In genomic region chr15:48355377-48355776, GRCh38 we compare ENCODE assay signal across 14 cellular contexts. TPM values are rescaled to one million over a fixed set of nuclear protein-coding genes. Genes with fewer than 3 reads are reported as not detected.
DNase-seq lines count a peak whose midpoint lies in the region; FAIRE-seq and TF ChIP-seq lines count a peak whose summit lies in the region.
"Had no signal": no experiment of that assay in that cellular context is flagged by ENCODE, and none has a peak within 500 bp of the region (broad histone marks: within the 10 kb centered on the region; RNA-seq: fewer than 3 reads in every experiment).

No MANE protein-coding gene starts in this region.

- TF ChIP-seq CTCF in breast epithelium (IDR thresholded peaks at IDR 0.05) (no peak), MCF 10A (IDR thresholded peaks at IDR 0.05; ENCODE audit: unreplicated experiment) (no peak), type B pancreatic cell (conservative IDR thresholded peaks at IDR 0.05) (no peak), transverse colon (IDR thresholded peaks at IDR 0.05) (no peak)

- H3K36me3 ChIP-seq in breast epithelium (no peaks in the 10 kb centered on the region), transverse colon (no peaks in the 10 kb centered on the region)
- H3K36me3 ChIP-seq: thyroid gland had no signal

- H3K9me3 ChIP-seq in breast epithelium: no peaks in the 10 kb centered on the region
- H3K9me3 ChIP-seq in transverse colon: no peaks in the 10 kb centered on the region
- H3K9me3 ChIP-seq: thyroid gland had no signal

- TF ChIP-seq EP300 in transverse colon (IDR thresholded peaks at IDR 0.05; ENCODE audit: low read depth): no peak

- H3K27ac Mint-ChIP-seq in MCF 10A (ENCODE audit: low read depth, unreplicated experiment) (no peak overlapping the region), type B pancreatic cell (peak overlapping the region; percentile 10)
- H3K27ac Mint-ChIP-seq: naive thymus-derived CD8-positive, alpha-beta T cell; T-helper 17 cell had no signal

- H3K4me3 Mint-ChIP-seq in MCF 10A (ENCODE audit: unreplicated experiment) (no peak overlapping the region), type B pancreatic cell (peak overlapping the region; percentile 51)
- H3K4me3 Mint-ChIP-seq: central memory CD8-positive, alpha-beta T cell; naive thymus-derived CD8-positive, alpha-beta T cell; T-helper 17 cell had no signal

- H3K4me1 ChIP-seq in breast epithelium: no peaks in the 10 kb centered on the region
- H3K4me1 ChIP-seq in transverse colon: peaks cover 0 to 12% (median 1%) of the 10 kb centered on the region in 4 donors
- H3K4me1 ChIP-seq: thyroid gland had no signal

- no peak for TF ChIP-seq POLR2A in breast epithelium (IDR thresholded peaks at IDR 0.05)
- TF ChIP-seq POLR2A in GM12892 (IDR thresholded peaks at IDR 0.05; ENCODE audit: low read depth, low read length): no peak
- TF ChIP-seq POLR2A in transverse colon (IDR thresholded peaks at IDR 0.05): no peak

- H3K27me3 ChIP-seq in breast epithelium (no peaks in the 10 kb centered on the region), transverse colon (no peaks in the 10 kb centered on the region)
- H3K27me3 ChIP-seq: thyroid gland had no signal

- POLR2A ChIA-PET in MCF 10A (lab: Yijun Ruan, JAX): no interaction called here

- CTCF ChIA-PET in MCF 10A (lab: Yijun Ruan, JAX): interaction anchor here (1.1 to 2.1 kb wide), 5 partner anchors 19 to 503 kb away, joined by 4 to 7 read pairs (median 6); no protein-coding TSS in a partner anchor

- FAIRE-seq in GM12892 (lab: Jason Lieb, UNC): no peak
- FAIRE-seq: A204.1 had no signal

- WGBS in transverse colon (ENCODE audit: low coverage in 1 of 2), 2 donors: 49 to 60% methylated on average over 2 to 6 of the region's 6 CpGs

- no peaks in the 10 kb centered on the region for H3K36me3 Mint-ChIP-seq in MCF 10A (ENCODE audit: insufficient read depth, unreplicated experiment)
- no peaks in the 10 kb centered on the region for H3K36me3 Mint-ChIP-seq in type B pancreatic cell
- H3K36me3 Mint-ChIP-seq: naive thymus-derived CD8-positive, alpha-beta T cell had no signal

- DNase-seq in breast epithelium (ENCODE audit: low spot score in 2 of 2) (no peak), MCF 10A (ENCODE audit: unreplicated experiment) (no peak), NOMO-1 (lab: John Stamatoyannopoulos, UW; ENCODE audit: unreplicated experiment in 2 of 2) (peak; percentile 20 to 63), glomerular visceral epithelial cell (ENCODE audit: extremely low spot score) (peak; percentile 79), type B pancreatic cell (ENCODE audit: extremely low spot score, unreplicated experiment) (no peak), GM12892 (ENCODE audit: insufficient read length) (no peak), transverse colon (no peak), posterior vena cava (ENCODE audit: low spot score) (no peak)
- DNase-seq: naive thymus-derived CD8-positive, alpha-beta T cell; NCI-H748 treated with DMSO at 0.1 percent for 48 hours; T-helper 17 cell; thyroid gland had no signal

- H3K27me3 Mint-ChIP-seq in MCF 10A (ENCODE audit: insufficient read depth, unreplicated experiment) (no peaks in the 10 kb centered on the region), type B pancreatic cell (peaks cover 9% of the 10 kb centered on the region)

- H3K27ac ChIP-seq in breast epithelium (peak overlapping the region; percentile 26 to 36), transverse colon (no peak overlapping the region)
- H3K27ac ChIP-seq: thyroid gland had no signal

- in situ Hi-C loops in transverse colon (cut with MboI; ENCODE audit: low pct_ligation_motif_present in 1 of 4, low pct_unique_long_range_greater_than_20kb in 1 of 4, low sequenced_read_pairs in 3 of 4): loop anchor here in 1 of 4 donors (25.0 kb wide), 1 partner anchor 457 kb away; the partner anchor contains the start of gene CEP152

- intact Hi-C loops in breast epithelium (cut with DNase I; ENCODE audit: low total_unique reads) (no loop called here), MCF 10A (cut with micrococcal nuclease) (loop anchor here (5.0 to 10.0 kb wide), 2 partner anchors 152 to 609 kb away; partner anchors contain the start of gene SHC4), transverse colon (cut with DNase I; ENCODE audit: low total_unique reads) (no loop called here), posterior vena cava (cut with DNase I) (loop anchor here (5.0 kb wide), 2 partner anchors 287 to 447 kb away; no protein-coding TSS in a partner anchor)

- BruUV-seq in MCF 10A (replicated peaks; lab: Mats Ljungman, UMichigan): no TSS peak

- no peaks in the 10 kb centered on the region for H3K9me3 Mint-ChIP-seq in MCF 10A (ENCODE audit: unreplicated experiment)
- no peaks in the 10 kb centered on the region for H3K9me3 Mint-ChIP-seq in type B pancreatic cell
- H3K9me3 Mint-ChIP-seq: central memory CD8-positive, alpha-beta T cell; naive thymus-derived CD8-positive, alpha-beta T cell had no signal

- H3K4me1 Mint-ChIP-seq in MCF 10A (ENCODE audit: insufficient read depth, unreplicated experiment) (peaks cover 19% of the 10 kb centered on the region), type B pancreatic cell (ENCODE audit: unreplicated experiment) (peaks cover 28% of the 10 kb centered on the region)

- H3K4me3 ChIP-seq in breast epithelium (no peak overlapping the region), transverse colon (no peak overlapping the region)
- H3K4me3 ChIP-seq: thyroid gland had no signal

RNA-seq across cellular contexts. Expression of gene DUT, which starts 24.1 kb away (rescaled TPM):
- 100 to 1,000 TPM; 101 to 105 (median 105) TPM for total RNA-seq in breast epithelium
- 54.0 and 81.1 TPM in 2 replicates for total RNA-seq in MCF 10A (2022)
- total RNA-seq in type B pancreatic cell (ENCODE audit: low replicate concordance): 63.0 and 96.5 TPM in 2 replicates
- 155 TPM for polyA plus RNA-seq in GM12892 (2012; ENCODE audit: missing spikeins)
- 10 to 100 TPM; 19.5 to 63.1 (median 45.3) TPM for total RNA-seq in transverse colon
- total RNA-seq in posterior vena cava: 10 to 100 TPM; 63.7 to 66.5 TPM

Comparison
In these comparisons a context has a peak if more than half of its experiments do, and no peak if none do; other contexts are left out.
1. intact Hi-C loops: an anchor here in MCF 10A (5.0 to 10.0 kb wide) and posterior vena cava (5.0 kb wide); none called in breast epithelium and transverse colon.
2. DNase-seq: peak in NOMO-1 (2 of 2) and glomerular visceral epithelial cell (single experiment); none in breast epithelium (0 of 2), MCF 10A (single experiment), type B pancreatic cell (single experiment), GM12892 (single experiment), transverse colon (single experiment) and posterior vena cava (single experiment).
3. H3K27ac ChIP-seq: peak in breast epithelium (2 of 2); none in transverse colon (0 of 4).